In the genomic region with DNA sequence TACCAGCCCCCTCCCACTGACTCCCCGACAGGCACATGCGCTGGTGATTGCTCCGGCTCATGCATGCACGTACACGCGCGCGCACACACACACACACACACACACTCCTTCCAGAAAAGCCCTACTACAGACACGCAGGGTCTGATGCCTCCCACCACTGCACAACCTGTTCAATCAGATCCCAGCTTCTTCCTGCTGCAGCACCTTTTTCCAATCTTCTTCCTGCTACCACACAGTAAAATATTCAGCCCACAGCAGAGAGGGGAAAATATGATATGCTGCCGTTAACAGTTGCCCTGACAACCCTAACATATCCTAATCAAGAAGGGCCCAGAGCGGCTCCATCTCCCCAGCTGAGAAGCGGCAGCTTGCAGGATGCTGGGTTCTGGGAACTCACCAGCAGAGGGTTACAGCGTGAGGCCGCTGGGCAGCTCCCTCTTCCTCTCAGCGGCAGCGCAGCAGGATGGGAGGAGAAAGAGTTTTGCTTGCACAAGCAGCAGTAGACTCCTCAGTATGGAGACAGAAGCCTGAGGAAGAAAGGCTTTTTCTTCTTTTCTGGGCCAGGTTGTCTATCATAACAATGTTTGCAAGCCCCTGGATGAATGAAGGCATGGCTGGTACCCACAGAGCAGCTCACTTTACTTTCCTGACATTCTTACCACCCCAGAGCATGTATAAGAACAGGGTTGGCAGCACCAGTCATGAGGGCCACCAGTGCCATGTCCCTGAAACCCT, we compare ENCODE assay signal across 1 cellular context.
TF ChIP-seq lines count a peak whose summit lies in the region.

No MANE protein-coding gene starts in this region.

TF ChIP-seq in HEK293, 187 proteins besides CTCF, POLR2A, EP300 and RAD21 (continued from another document):
- TF ChIP-seq ZNF398 (tag by site-specific recombination; IDR thresholded peaks at IDR 0.05) (peak; percentile 23; the same call in 1 of the 2 replicates), ZNF2 (tag by site-specific recombination; IDR thresholded peaks at IDR 0.05) (peak; percentile 83; the same call in 1 of the 2 replicates), ZIC2 (tag by site-specific recombination; IDR thresholded peaks at IDR 0.05) (peak; percentile 87), ZNF600 (tag by site-specific recombination; IDR thresholded peaks at IDR 0.05) (peak; percentile 35; the same call in 1 of the 2 replicates), ZNF561 (tag by site-specific recombination; IDR thresholded peaks at IDR 0.05; ENCODE audit: borderline replicate concordance) (peak; percentile 60; the same call in 1 of the 2 replicates), MYNN (tag by site-specific recombination; IDR thresholded peaks at IDR 0.05; ENCODE audit: borderline replicate concordance) (0 out of 2 replicates have a peak, but pooled peaks have one; percentile 62), ZSCAN30 (tag by site-specific recombination; IDR thresholded peaks at IDR 0.05) (peak; percentile 71; the same call in 1 of the 2 replicates), REST (tag by site-specific recombination; IDR thresholded peaks at IDR 0.05) (peak; percentile 66; the same call in 1 of the 2 replicates), GLIS2 (tag by site-specific recombination; IDR thresholded peaks at IDR 0.05) (no peak), TRIM28 (IDR thresholded peaks at IDR 0.05; ENCODE audit: borderline replicate concordance, low read length) (peak; percentile 31; the same call in 1 of the 2 replicates), GLIS1 (tag by site-specific recombination; IDR thresholded peaks at IDR 0.05) (0 out of 2 replicates have a peak, but pooled peaks have one; percentile 29), ZNF548 (tag by site-specific recombination; IDR thresholded peaks at IDR 0.05) (no peak), SCRT2 (tag by site-specific recombination; IDR thresholded peaks at IDR 0.05) (0 out of 2 replicates have a peak, but pooled peaks have one; percentile 18), SETDB1 (IDR thresholded peaks at IDR 0.05; ENCODE audit: insufficient read length, low read length) (no peak), ZNF558 (tag by site-specific recombination; IDR thresholded peaks at IDR 0.05) (no peak), IKZF3 (tag by site-specific recombination; IDR thresholded peaks at IDR 0.05) (0 out of 2 replicates have a peak, but pooled peaks have one; percentile 9), OSR2 (tag by site-specific recombination; IDR thresholded peaks at IDR 0.05) (0 out of 2 replicates have a peak, but pooled peaks have one; percentile 9)
- TF ChIP-seq, protein P1, sequence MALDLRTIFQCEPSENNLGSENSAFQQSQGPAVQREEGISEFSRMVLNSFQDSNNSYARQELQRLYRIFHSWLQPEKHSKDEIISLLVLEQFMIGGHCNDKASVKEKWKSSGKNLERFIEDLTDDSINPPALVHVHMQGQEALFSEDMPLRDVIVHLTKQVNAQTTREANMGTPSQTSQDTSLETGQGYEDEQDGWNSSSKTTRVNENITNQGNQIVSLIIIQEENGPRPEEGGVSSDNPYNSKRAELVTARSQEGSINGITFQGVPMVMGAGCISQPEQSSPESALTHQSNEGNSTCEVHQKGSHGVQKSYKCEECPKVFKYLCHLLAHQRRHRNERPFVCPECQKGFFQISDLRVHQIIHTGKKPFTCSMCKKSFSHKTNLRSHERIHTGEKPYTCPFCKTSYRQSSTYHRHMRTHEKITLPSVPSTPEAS (tag by site-specific recombination; IDR thresholded peaks at IDR 0.05): peak; percentile 38
- TF ChIP-seq, protein P2, sequence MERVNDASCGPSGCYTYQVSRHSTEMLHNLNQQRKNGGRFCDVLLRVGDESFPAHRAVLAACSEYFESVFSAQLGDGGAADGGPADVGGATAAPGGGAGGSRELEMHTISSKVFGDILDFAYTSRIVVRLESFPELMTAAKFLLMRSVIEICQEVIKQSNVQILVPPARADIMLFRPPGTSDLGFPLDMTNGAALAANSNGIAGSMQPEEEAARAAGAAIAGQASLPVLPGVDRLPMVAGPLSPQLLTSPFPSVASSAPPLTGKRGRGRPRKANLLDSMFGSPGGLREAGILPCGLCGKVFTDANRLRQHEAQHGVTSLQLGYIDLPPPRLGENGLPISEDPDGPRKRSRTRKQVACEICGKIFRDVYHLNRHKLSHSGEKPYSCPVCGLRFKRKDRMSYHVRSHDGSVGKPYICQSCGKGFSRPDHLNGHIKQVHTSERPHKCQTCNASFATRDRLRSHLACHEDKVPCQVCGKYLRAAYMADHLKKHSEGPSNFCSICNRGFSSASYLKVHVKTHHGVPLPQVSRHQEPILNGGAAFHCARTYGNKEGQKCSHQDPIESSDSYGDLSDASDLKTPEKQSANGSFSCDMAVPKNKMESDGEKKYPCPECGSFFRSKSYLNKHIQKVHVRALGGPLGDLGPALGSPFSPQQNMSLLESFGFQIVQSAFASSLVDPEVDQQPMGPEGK (tag by site-specific recombination; IDR thresholded peaks at IDR 0.05): 0 out of 2 replicates have a peak, but pooled peaks have one; percentile 17
- TF ChIP-seq, protein P3, sequence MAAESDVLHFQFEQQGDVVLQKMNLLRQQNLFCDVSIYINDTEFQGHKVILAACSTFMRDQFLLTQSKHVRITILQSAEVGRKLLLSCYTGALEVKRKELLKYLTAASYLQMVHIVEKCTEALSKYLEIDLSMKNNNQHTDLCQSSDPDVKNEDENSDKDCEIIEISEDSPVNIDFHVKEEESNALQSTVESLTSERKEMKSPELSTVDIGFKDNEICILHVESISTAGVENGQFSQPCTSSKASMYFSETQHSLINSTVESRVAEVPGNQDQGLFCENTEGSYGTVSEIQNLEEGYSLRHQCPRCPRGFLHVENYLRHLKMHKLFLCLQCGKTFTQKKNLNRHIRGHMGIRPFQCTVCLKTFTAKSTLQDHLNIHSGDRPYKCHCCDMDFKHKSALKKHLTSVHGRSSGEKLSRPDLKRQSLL (tag by site-specific recombination; IDR thresholded peaks at IDR 0.05): peak; percentile 95
- TF ChIP-seq, protein P4, sequence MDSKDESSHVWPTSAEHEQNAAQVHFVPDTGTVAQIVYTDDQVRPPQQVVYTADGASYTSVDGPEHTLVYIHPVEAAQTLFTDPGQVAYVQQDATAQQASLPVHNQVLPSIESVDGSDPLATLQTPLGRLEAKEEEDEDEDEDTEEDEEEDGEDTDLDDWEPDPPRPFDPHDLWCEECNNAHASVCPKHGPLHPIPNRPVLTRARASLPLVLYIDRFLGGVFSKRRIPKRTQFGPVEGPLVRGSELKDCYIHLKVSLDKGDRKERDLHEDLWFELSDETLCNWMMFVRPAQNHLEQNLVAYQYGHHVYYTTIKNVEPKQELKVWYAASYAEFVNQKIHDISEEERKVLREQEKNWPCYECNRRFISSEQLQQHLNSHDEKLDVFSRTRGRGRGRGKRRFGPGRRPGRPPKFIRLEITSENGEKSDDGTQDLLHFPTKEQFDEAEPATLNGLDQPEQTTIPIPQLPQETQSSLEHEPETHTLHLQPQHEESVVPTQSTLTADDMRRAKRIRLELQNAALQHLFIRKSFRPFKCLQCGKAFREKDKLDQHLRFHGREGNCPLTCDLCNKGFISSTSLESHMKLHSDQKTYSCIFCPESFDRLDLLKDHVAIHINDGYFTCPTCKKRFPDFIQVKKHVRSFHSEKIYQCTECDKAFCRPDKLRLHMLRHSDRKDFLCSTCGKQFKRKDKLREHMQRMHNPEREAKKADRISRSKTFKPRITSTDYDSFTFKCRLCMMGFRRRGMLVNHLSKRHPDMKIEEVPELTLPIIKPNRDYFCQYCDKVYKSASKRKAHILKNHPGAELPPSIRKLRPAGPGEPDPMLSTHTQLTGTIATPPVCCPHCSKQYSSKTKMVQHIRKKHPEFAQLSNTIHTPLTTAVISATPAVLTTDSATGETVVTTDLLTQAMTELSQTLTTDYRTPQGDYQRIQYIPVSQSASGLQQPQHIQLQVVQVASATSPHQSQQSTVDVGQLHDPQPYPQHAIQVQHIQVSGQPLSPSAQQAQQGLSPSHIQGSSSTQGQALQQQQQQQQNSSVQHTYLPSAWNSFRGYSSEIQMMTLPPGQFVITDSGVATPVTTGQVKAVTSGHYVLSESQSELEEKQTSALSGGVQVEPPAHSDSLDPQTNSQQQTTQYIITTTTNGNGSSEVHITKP (tag by site-specific recombination; IDR thresholded peaks at IDR 0.05): no peak
TF ChIP-seq in HEK293: peak in this region for 20.
